In the genomic region with DNA sequence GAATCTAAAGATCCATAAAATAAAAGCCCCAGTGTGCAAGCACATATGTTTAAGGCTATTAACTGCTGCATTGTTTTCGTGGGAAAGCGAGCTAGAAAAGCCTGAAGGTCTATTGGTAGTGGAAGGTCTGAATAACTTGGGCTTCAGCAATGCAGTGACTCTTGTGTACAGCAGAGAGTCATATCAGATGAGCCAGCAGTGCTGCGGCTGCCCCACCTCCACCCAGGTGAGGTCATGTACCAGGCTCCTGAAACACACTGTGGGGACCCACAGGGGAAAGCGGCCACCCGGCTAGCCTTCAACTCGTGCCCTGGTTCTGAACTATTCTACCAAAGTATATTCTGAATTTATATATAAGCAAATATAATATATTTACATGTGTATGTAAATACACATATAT, we compare ENCODE assay signal across 21 cellular contexts. TPM values are rescaled to one million over a fixed set of nuclear protein-coding genes. Genes with fewer than 3 reads are reported as not detected.
A peak's percentile ranks its signal among the peaks of the same experiment; 100 is the strongest.
DNase-seq lines count a peak whose midpoint lies in the region; ATAC-seq, FAIRE-seq and TF ChIP-seq lines count a peak whose summit lies in the region.
"Had no signal": no experiment of that assay in that cellular context is flagged by ENCODE, and none has a peak within 500 bp of the region (broad histone marks: within the 10 kb centered on the region; RNA-seq: fewer than 3 reads in every experiment).

No MANE protein-coding gene starts in this region.

- H3F3A ChIP-seq in GM23248 (ENCODE audit: insufficient read depth), result no peaks in the 10 kb centered on the region

- H4K20me1 ChIP-seq in HepG2 (ENCODE audit: insufficient read depth, low read length), result no peaks in the 10 kb centered on the region
- no peaks in the 10 kb centered on the region for H4K20me1 ChIP-seq in GM23248 (ENCODE audit: insufficient read depth)

- no TSS peak for BruUV-seq in HepG2 (replicated peaks; lab: Mats Ljungman, UMichigan)

- H2AFZ ChIP-seq in HepG2 (ENCODE audit: low read length), result no peak overlapping the region
- no peak overlapping the region for H2AFZ ChIP-seq in GM23248

- H3K9ac ChIP-seq in HepG2 (ENCODE audit: insufficient read depth, low read depth, low read length), result no peak overlapping the region
- no peak overlapping the region for H3K9ac ChIP-seq in GM23248

- no peak overlapping the region for H3K27ac Mint-ChIP-seq in stimulated activated effector memory CD8-positive, alpha-beta T cell treated with anti-CD3 and anti-CD28 coated beads, Interleukin-12 subunit alpha, Interleukin-12 subunit beta, amount 100 ng/mL, for 72 hours
- H3K27ac Mint-ChIP-seq: CD4-positive, alpha-beta memory T cell; HFFc6 had no signal

- H3K27ac ChIP-seq in HepG2 (ENCODE audit: extremely low read length, insufficient read depth, low read length) (no peak overlapping the region), right lobe of liver (no peak overlapping the region), coronary artery (no peak overlapping the region), GM23248 (no peak overlapping the region)
- H3K27ac ChIP-seq: C4-2B had no signal

- H3K36me3 ChIP-seq in HepG2 (replicated peaks in 1 of 2; ENCODE audit: control insufficient read depth in 1 of 2, insufficient read depth in 2 of 2, low read length in 2 of 2), result no peaks in the 10 kb centered on the region
- no peaks in the 10 kb centered on the region for H3K36me3 ChIP-seq in right lobe of liver
- no peaks in the 10 kb centered on the region for H3K36me3 ChIP-seq in GM23248 (ENCODE audit: low read depth)
- H3K36me3 ChIP-seq: BE2C had no signal

- H3K4me1 ChIP-seq in HepG2 (ENCODE audit: insufficient read depth, low read length), result peaks cover 26% of the 10 kb centered on the region
- H3K4me1 ChIP-seq in right lobe of liver, result peaks cover 0 to 4% (median 0%) of the 10 kb centered on the region in 4 donors
- no peaks in the 10 kb centered on the region for H3K4me1 ChIP-seq in GM23248 (ENCODE audit: insufficient read depth)
- H3K4me1 ChIP-seq: BE2C had no signal

- H3K4me3 ChIP-seq in HepG2 (replicated peaks in 1 of 3; ENCODE audit: insufficient read depth in 1 of 3, low read depth in 2 of 3, low read length in 3 of 3) (no peak overlapping the region), right lobe of liver (no peak overlapping the region), coronary artery (no peak overlapping the region), lower leg skin (ENCODE audit: low read depth, poor library complexity, severe bottlenecking) (no peak overlapping the region), GM23248 (no peak overlapping the region)

- intact Hi-C loops in HepG2 (cut with micrococcal nuclease; ENCODE audit: unreplicated experiment), result no loop called here
- intact Hi-C loops in right lobe of liver (cut with DNase I), result no loop called here
- intact Hi-C loops in sciatic nerve (cut with DNase I), result no loop called here
- intact Hi-C loops in lower leg skin (cut with DNase I; ENCODE audit: low total_unique reads), result no loop called here
- intact Hi-C loops in Right ventricle myocardium inferior (cut with DNase I), result no loop called here

- FAIRE-seq in HepG2 (lab: Jason Lieb, UNC), result no peak
- FAIRE-seq: D721Med, G401.6, GM12891, HTR-8/SVneo had no signal

- no peak for TF ChIP-seq EP300 in HepG2 (IDR thresholded peaks at IDR 0.05; ENCODE audit: low read depth in 2 of 2, low read length in 2 of 2)
- TF ChIP-seq EP300 in HepG2 (CRISPR knock-in tag; IDR thresholded peaks at IDR 0.05; ENCODE audit: borderline replicate concordance), result no peak

- no peaks in the 10 kb centered on the region for H3K9me3 ChIP-seq in HepG2 (ENCODE audit: low read length)
- H3K9me3 ChIP-seq in right lobe of liver, result no peaks in the 10 kb centered on the region
- H3K9me3 ChIP-seq in GM23248 (ENCODE audit: low read depth), result no peaks in the 10 kb centered on the region
- H3K9me3 ChIP-seq: BE2C had no signal

- in situ Hi-C loops in HepG2 (cut with HindIII; ENCODE audit: extremely low pct_ligation_motif_present, low pct_unique_long_range_greater_than_20kb) (no loop called here), GM23248 (cut with MboI) (no loop called here)

- POLR2A ChIA-PET in HepG2 (lab: Yijun Ruan, JAX), result interaction anchor here (0.6 kb wide), 1 partner anchor 274 kb away, joined by 4 read pairs; no protein-coding TSS in a partner anchor

- TF ChIP-seq CTCF in HepG2 (CRISPR knock-in tag; IDR thresholded peaks at IDR 0.05) (no peak), right lobe of liver (IDR thresholded peaks at IDR 0.05) (no peak), coronary artery (IDR thresholded peaks at IDR 0.05) (no peak), lower leg skin (IDR thresholded peaks at IDR 0.05) (no peak)

- H3K9me3 Mint-ChIP-seq in stimulated activated effector memory CD8-positive, alpha-beta T cell treated with anti-CD3 and anti-CD28 coated beads, Interleukin-12 subunit alpha, Interleukin-12 subunit beta, amount 100 ng/mL, for 72 hours, result peaks cover 8% of the 10 kb centered on the region

- no peaks in the 10 kb centered on the region for H3K9me2 ChIP-seq in GM23248 (ENCODE audit: insufficient read depth)

- CTCF ChIA-PET in HepG2 (lab: Yijun Ruan, JAX; ENCODE audit: low intra/inter-chr PET ratio, low total read pairs), result no interaction called here

- H3K27me3 ChIP-seq in HepG2 (ENCODE audit: control insufficient read depth in 1 of 2, insufficient read depth in 2 of 2, low read length in 2 of 2) (peaks cover 0 to 2% of the 10 kb centered on the region in 2 experiments; a peak in 2 of 5 replicates), right lobe of liver (no peaks in the 10 kb centered on the region), GM23248 (replicated peaks; ENCODE audit: insufficient read depth) (peaks cover 4% of the 10 kb centered on the region; the same call in 1 of the 2 replicates)
- H3K27me3 ChIP-seq: BE2C had no signal

- H3K4me2 ChIP-seq in HepG2 (ENCODE audit: low read depth, low read length) (no peak overlapping the region), GM23248 (ENCODE audit: unreplicated experiment) (no peak overlapping the region)

- TF ChIP-seq POLR2A in HepG2 (IDR thresholded peaks at IDR 0.05; ENCODE audit: insufficient read depth in 1 of 2, low read depth in 2 of 2, low read length in 2 of 2), result no peak
- TF ChIP-seq POLR2A in right lobe of liver (IDR thresholded peaks at IDR 0.05), result no peak
- no peak for TF ChIP-seq POLR2A in lower leg skin (IDR thresholded peaks at IDR 0.05)

- no peak for TF ChIP-seq RAD21 in HepG2 (CRISPR knock-in tag; IDR thresholded peaks at IDR 0.05)

- no peak; the same call in 2 of the 3 replicates for ATAC-seq in HepG2
- ATAC-seq in right lobe of liver, result no peak
- ATAC-seq in sciatic nerve, result no peak
- peak; percentile 43 for ATAC-seq in stimulated activated effector memory CD8-positive, alpha-beta T cell treated with anti-CD3 and anti-CD28 coated beads, Interleukin-12 subunit alpha, Interleukin-12 subunit beta, amount 100 ng/mL, for 72 hours
- ATAC-seq in Right ventricle myocardium inferior, result no peak

- H3K79me2 ChIP-seq in HepG2 (ENCODE audit: insufficient read depth, low read length) (no peaks in the 10 kb centered on the region), GM23248 (ENCODE audit: insufficient read depth) (no peaks in the 10 kb centered on the region)

- no peaks in the 10 kb centered on the region for H3K4me1 Mint-ChIP-seq in stimulated activated effector memory CD8-positive, alpha-beta T cell treated with anti-CD3 and anti-CD28 coated beads, Interleukin-12 subunit alpha, Interleukin-12 subunit beta, amount 100 ng/mL, for 72 hours

- H3K36me3 Mint-ChIP-seq in stimulated activated effector memory CD8-positive, alpha-beta T cell treated with anti-CD3 and anti-CD28 coated beads, Interleukin-12 subunit alpha, Interleukin-12 subunit beta, amount 100 ng/mL, for 72 hours, result no peaks in the 10 kb centered on the region

- no peak overlapping the region for H3K4me3 Mint-ChIP-seq in stimulated activated effector memory CD8-positive, alpha-beta T cell treated with anti-CD3 and anti-CD28 coated beads, Interleukin-12 subunit alpha, Interleukin-12 subunit beta, amount 100 ng/mL, for 72 hours
- H3K4me3 Mint-ChIP-seq: CD4-positive, alpha-beta memory T cell; HFFc6 had no signal

- 13% methylated on average over 5 of the region's 6 CpGs for WGBS in HepG2 (ENCODE audit: low lambda C conversion rate)
- 92% methylated on average over 6 of the region's 6 CpGs for WGBS in right lobe of liver (ENCODE audit: insufficient coverage, low coverage, low lambda C conversion rate, missing lambda C conversion rate)
- WGBS in lower leg skin, 2 donors, result 92 to 94% methylated on average over 6 of the region's 6 CpGs
- 90 to 91% methylated on average over 6 of the region's 6 CpGs for WGBS in GM23248 (ENCODE audit: low coverage in 1 of 2, low lambda C conversion rate in 2 of 2, missing lambda C conversion rate in 2 of 2), 2 experiments

- DNase-seq in HepG2 (ENCODE audit: low spot score), result no peak
- DNase-seq in right lobe of liver, result no peak
- DNase-seq in coronary artery (ENCODE audit: low spot score), result peak; percentile 55
- DNase-seq in sciatic nerve (ENCODE audit: low spot score), result peak; percentile 23
- no peak for DNase-seq in stimulated activated effector memory CD8-positive, alpha-beta T cell treated with anti-CD3 and anti-CD28 coated beads, Interleukin-12 subunit alpha, Interleukin-12 subunit beta, amount 100 ng/mL, for 72 hours (ENCODE audit: low spot score in 2 of 2)
- no peak for DNase-seq in lower leg skin (ENCODE audit: low spot score in 2 of 2)
- DNase-seq in Right ventricle myocardium inferior (ENCODE audit: missing footprints), result no peak
- DNase-seq in GM23248, result no peak
- DNase-seq: ACHN; BE2C; CD4-positive, alpha-beta memory T cell; DMS153; DMS79 treated with DMSO at 0.1 percent for 48 hours; EL; HCEC 1CT; HFFc6 had no signal

RNA-seq across cellular contexts. Expression of a gene that starts 12.7 kb away (rescaled TPM):
- total RNA-seq in HepG2 (2016; rRNA removed; fragmentation: Illumina TruSeq; extraction: Trizol), result 1,630 and 2,526 TPM in 2 replicates
- total RNA-seq in HepG2 (2016; cell fraction: cytosol; rRNA removed; fragmentation: Illumina TruSeq; extraction: Trizol; ENCODE audit: low read depth), result 453 and 456 TPM in 2 replicates
- total RNA-seq in HepG2 (2016; cell fraction: insoluble cytoplasmic fraction; rRNA removed; fragmentation: Illumina TruSeq; extraction: Trizol), result 1,637 and 2,557 TPM in 2 replicates
- 837 and 870 TPM in 2 replicates for total RNA-seq in HepG2 (2016; cell fraction: membrane; rRNA removed; fragmentation: Illumina TruSeq; extraction: Trizol)
- total RNA-seq in HepG2 (2016; cell fraction: nucleus; rRNA removed; fragmentation: Illumina TruSeq; extraction: Trizol), result 527 and 560 TPM in 2 replicates
- 996 and 1,335 TPM in 2 replicates for polyA plus RNA-seq in HepG2 (2011; rRNA removed)
- 979 and 1,087 TPM in 2 replicates for polyA plus RNA-seq in HepG2 (2011; cell fraction: cytosol; rRNA removed)
- 385 and 550 TPM in 2 replicates for polyA plus RNA-seq in HepG2 (2011; cell fraction: nucleus; rRNA removed)
- 1,088 and 1,104 TPM in 2 replicates for polyA plus RNA-seq in HepG2 (2012)
- 580 and 585 TPM in 2 replicates for polyA plus RNA-seq in HepG2 (2016; cell fraction: cytosol; fragmentation: Illumina TruSeq; extraction: Trizol; ENCODE audit: low read depth)
- 2,503 and 2,588 TPM in 2 replicates for polyA plus RNA-seq in HepG2 (2016; cell fraction: insoluble cytoplasmic fraction; fragmentation: Illumina TruSeq; extraction: Trizol; ENCODE audit: low read depth)
- 756 and 768 TPM in 2 replicates for polyA plus RNA-seq in HepG2 (2016; cell fraction: membrane; fragmentation: Illumina TruSeq; extraction: Trizol; ENCODE audit: low read depth)
- 908 and 932 TPM in 2 replicates for polyA plus RNA-seq in HepG2 (2016; cell fraction: nucleus; fragmentation: Illumina TruSeq; extraction: Trizol; ENCODE audit: insufficient read depth, low read depth)
- 405 and 954 TPM in 2 replicates for polyA minus RNA-seq in HepG2 (2011; rRNA and poly(A)+ RNA removed; ENCODE audit: low replicate concordance)
- 424 and 441 TPM in 2 replicates for polyA minus RNA-seq in HepG2 (2011; cell fraction: cytosol; rRNA and poly(A)+ RNA removed)
- polyA minus RNA-seq in HepG2 (2011; cell fraction: nucleus; rRNA and poly(A)+ RNA removed), result 138 and 202 TPM in 2 replicates
- total RNA-seq in right lobe of liver, result 100 to 1,000 TPM; 136 to 220 (median 147) TPM
- total RNA-seq in sciatic nerve, result 223 TPM
- 100 to 1,000 TPM in 3 of 4 donors, 10 to 100 TPM in 1; 88.3 to 161 (median 148) TPM for total RNA-seq in lower leg skin
- 253 TPM for total RNA-seq in Right ventricle myocardium inferior
- 389 and 541 TPM in 2 replicates for total RNA-seq in GM23248 (2014; rRNA removed; shearing (Covaris generic))
- polyA plus RNA-seq in GM23248 (2016; fragmentation: Nextera tagmentation; extraction: Ambion mirVana), result 1,090 and 1,115 TPM in 2 replicates

RNA-seq across cellular contexts. Expression of a gene that starts 20.1 kb away (rescaled TPM):
- total RNA-seq in HepG2 (2016; rRNA removed; fragmentation: Illumina TruSeq; extraction: Trizol) (12.4 and 13.4 TPM in 2 replicates), right lobe of liver (10 to 100 TPM in 1 of 6 experiments, 1 to 10 TPM in 5; 5.3 to 11.8 (median 7.2) TPM), sciatic nerve (35.0 TPM), lower leg skin (10 to 100 TPM in 1 of 4 donors, 1 to 10 TPM in 3; 2.9 to 14.7 (median 4.7) TPM), Right ventricle myocardium inferior (15.9 TPM)
- 10.3 and 12.4 TPM in 2 replicates for total RNA-seq in HepG2 (2016; cell fraction: cytosol; rRNA removed; fragmentation: Illumina TruSeq; extraction: Trizol; ENCODE audit: low read depth)
- total RNA-seq in HepG2 (2016; cell fraction: insoluble cytoplasmic fraction; rRNA removed; fragmentation: Illumina TruSeq; extraction: Trizol), result 11.7 and 13.3 TPM in 2 replicates
- 17.4 and 19.2 TPM in 2 replicates for total RNA-seq in HepG2 (2016; cell fraction: membrane; rRNA removed; fragmentation: Illumina TruSeq; extraction: Trizol)
- 9.3 and 11.7 TPM in 2 replicates for total RNA-seq in HepG2 (2016; cell fraction: nucleus; rRNA removed; fragmentation: Illumina TruSeq; extraction: Trizol)
- polyA plus RNA-seq in HepG2 (2011; rRNA removed) (22.8 and 25.1 TPM in 2 replicates), GM23248 (2016; fragmentation: Nextera tagmentation; extraction: Ambion mirVana) (28.9 and 30.1 TPM in 2 replicates)
- polyA plus RNA-seq in HepG2 (2011; cell fraction: cytosol; rRNA removed), result 9.8 and 15.2 TPM in 2 replicates
- polyA plus RNA-seq in HepG2 (2011; cell fraction: nucleus; rRNA removed), result 35.1 and 44.2 TPM in 2 replicates
- 13.4 and 16.2 TPM in 2 replicates for polyA plus RNA-seq in HepG2 (2012)
- 8.3 and 10.5 TPM in 2 replicates for polyA plus RNA-seq in HepG2 (2016; cell fraction: cytosol; fragmentation: Illumina TruSeq; extraction: Trizol; ENCODE audit: low read depth)
- polyA plus RNA-seq in HepG2 (2016; cell fraction: insoluble cytoplasmic fraction; fragmentation: Illumina TruSeq; extraction: Trizol; ENCODE audit: low read depth), result 13.2 and 13.7 TPM in 2 replicates
- 14.0 and 15.0 TPM in 2 replicates for polyA plus RNA-seq in HepG2 (2016; cell fraction: membrane; fragmentation: Illumina TruSeq; extraction: Trizol; ENCODE audit: low read depth)
- polyA plus RNA-seq in HepG2 (2016; cell fraction: nucleus; fragmentation: Illumina TruSeq; extraction: Trizol; ENCODE audit: insufficient read depth, low read depth), result 18.7 and 22.3 TPM in 2 replicates
- polyA minus RNA-seq in HepG2 (2011; rRNA and poly(A)+ RNA removed; ENCODE audit: low replicate concordance), result 8.4 and 9.4 TPM in 2 replicates
- 7.5 and 8.7 TPM in 2 replicates for polyA minus RNA-seq in HepG2 (2011; cell fraction: cytosol; rRNA and poly(A)+ RNA removed)
- polyA minus RNA-seq in HepG2 (2011; cell fraction: nucleus; rRNA and poly(A)+ RNA removed), result 19.6 and 26.2 TPM in 2 replicates
- total RNA-seq in GM23248 (2014; rRNA removed; shearing (Covaris generic)), result 45.5 and 46.9 TPM in 2 replicates

Comparison
In these comparisons a context has a peak if more than half of its experiments do, and no peak if none do; other contexts are left out.
1. DNase-seq: peak in coronary artery (single experiment) and sciatic nerve (single experiment); none in HepG2 (single experiment), right lobe of liver (0 of 3), stimulated activated effector memory CD8-positive, alpha-beta T cell treated with anti-CD3 and anti-CD28 coated beads, Interleukin-12 subunit alpha, Interleukin-12 subunit beta, amount 100 ng/mL, for 72 hours (0 of 2), lower leg skin (0 of 2), Right ventricle myocardium inferior (single experiment) and GM23248 (single experiment).